8 cellular contexts compared by ENCODE assay signal in the genomic region with DNA sequence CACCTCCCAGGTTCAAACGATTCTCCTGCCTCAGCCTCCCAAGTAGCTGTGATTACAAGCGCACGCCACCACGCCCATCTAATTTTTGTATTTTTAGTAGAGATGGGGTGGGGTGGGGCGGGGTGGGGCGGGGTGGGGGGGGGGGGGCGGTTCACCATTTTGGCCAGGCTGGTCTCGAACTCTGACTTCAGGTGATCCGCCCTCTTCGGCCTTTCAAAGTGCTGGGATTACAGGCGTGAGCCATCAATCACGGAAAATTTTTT. TPM values are rescaled to one million over a fixed set of nuclear protein-coding genes. Genes with fewer than 3 reads are reported as not detected.
DNase-seq lines count a peak whose midpoint lies in the region; ATAC-seq and TF ChIP-seq lines count a peak whose summit lies in the region.

No MANE protein-coding gene starts in this region.

- peak overlapping the region; percentile 93 for H3K4me3 Mint-ChIP-seq in CD8-positive, alpha-beta T cell

- CTCF ChIA-PET in CD8-positive, alpha-beta T cell (lab: Charles Lee) = interaction anchor here (1.6 to 2.4 kb wide), 2 partner anchors 9 to 68 kb away, joined by 10 to 12 read pairs; a partner anchor contains a TSS
- CTCF ChIA-PET in Panc1 (lab: Charles Lee) = interaction anchor here (1.1 kb wide), 1 partner anchor 67 kb away, joined by 3 read pairs; a partner anchor contains a TSS

- no peaks in the 10 kb centered on the region for H3K9me3 Mint-ChIP-seq in CD8-positive, alpha-beta T cell

- H3K27me3 Mint-ChIP-seq in CD8-positive, alpha-beta T cell (ENCODE audit: low read depth) = no peaks in the 10 kb centered on the region

- H3K27me3 ChIP-seq in CD8-positive, alpha-beta T cell (ENCODE audit: insufficient read depth, low read length) = no peaks in the 10 kb centered on the region
- no peaks in the 10 kb centered on the region for H3K27me3 ChIP-seq in Panc1 (ENCODE audit: control insufficient read depth, insufficient read depth, low read length)

- H3K27ac Mint-ChIP-seq in CD8-positive, alpha-beta T cell = peak overlapping the region; percentile 97

- H3K36me3 ChIP-seq in CD8-positive, alpha-beta T cell (ENCODE audit: insufficient read depth, low read length) = peaks cover 11% of the 10 kb centered on the region
- peaks cover 7% of the 10 kb centered on the region; the same call in 1 of the 2 replicates for H3K36me3 ChIP-seq in Panc1 (ENCODE audit: control insufficient read depth, insufficient read depth, low read length)

- peak overlapping the region; percentile 76 for H3K4me3 ChIP-seq in CD8-positive, alpha-beta T cell (ENCODE audit: low read depth, low read length)
- H3K4me3 ChIP-seq in Panc1 (ENCODE audit: low read depth in 2 of 2, low read length in 2 of 2) = peak overlapping the region; percentile 58 to 97

- in situ Hi-C loops in Panc1 (cut with HindIII; ENCODE audit: low pct_unique_long_range_greater_than_20kb, low sequenced_read_pairs) = no loop called here

- TF ChIP-seq CTCF in CD8-positive, alpha-beta T cell (IDR thresholded peaks at IDR 0.05) = no peak
- TF ChIP-seq CTCF in Panc1 (IDR thresholded peaks at IDR 0.05) (no peak), omental fat pad (IDR thresholded peaks at IDR 0.05) (no peak)

- peak; percentile 33 for ATAC-seq in CD8-positive, alpha-beta T cell
- peak; percentile 31; the same call in 1 of the 2 replicates for ATAC-seq in Panc1
- ATAC-seq in omental fat pad (ENCODE audit: low FRiP score) = peak; percentile 7
- ATAC-seq in HG03571 (IDR thresholded peaks at IDR 0.05; ENCODE audit: unreplicated experiment) = no peak

- H3K4me1 ChIP-seq in CD8-positive, alpha-beta T cell (ENCODE audit: insufficient read depth, low read length) = peaks cover 31% of the 10 kb centered on the region
- H3K4me1 ChIP-seq in Panc1 (ENCODE audit: control insufficient read depth, insufficient read depth, low read length) = peaks cover 25% of the 10 kb centered on the region

- BruUV-seq in Panc1 (replicated peaks; lab: Mats Ljungman, UMichigan) = no TSS peak

- H3K27ac ChIP-seq in CD8-positive, alpha-beta T cell (ENCODE audit: low read depth, low read length) = peak overlapping the region; percentile 49
- H3K27ac ChIP-seq in Panc1 (ENCODE audit: low read length) = no peak overlapping the region; the same call in 1 of the 2 replicates
- H3K27ac ChIP-seq in epithelial cell of prostate = peak overlapping the region; percentile 96

- POLR2A ChIA-PET in CD8-positive, alpha-beta T cell (lab: Charles Lee) = interaction anchor here (0.6 to 2.6 kb wide), 3 partner anchors 67 to 1823 kb away, joined by 3 to 21 read pairs (median 4); a partner anchor contains a TSS
- POLR2A ChIA-PET in Panc1 (lab: Charles Lee) = no interaction called here

- no peak for DNase-seq in CD8-positive, alpha-beta T cell
- DNase-seq in Panc1 (ENCODE audit: low read depth, low spot score) (no peak), epithelial cell of prostate (ENCODE audit: low read depth, low spot score) (no peak), omental fat pad (ENCODE audit: low spot score) (no peak), NCI-H82 treated with DMSO at 0.1 percent for 48 hours (lab: John Stamatoyannopoulos, UW; ENCODE audit: unreplicated experiment) (no peak), NCI-H1092 (lab: John Stamatoyannopoulos, UW) (no peak), NCI-H187 (lab: John Stamatoyannopoulos, UW) (no peak)

- H3K4me1 Mint-ChIP-seq in CD8-positive, alpha-beta T cell (ENCODE audit: low read depth) = peaks cover 32% of the 10 kb centered on the region

- peaks cover 21% of the 10 kb centered on the region for H3K36me3 Mint-ChIP-seq in CD8-positive, alpha-beta T cell

- intact Hi-C loops in CD8-positive, alpha-beta T cell (cut with DNase I, micrococcal nuclease) = loop anchor here (1.0 to 10.0 kb wide), 12 partner anchors 45 to 1068 kb away; a partner anchor contains a TSS
- intact Hi-C loops in Panc1 (cut with micrococcal nuclease; ENCODE audit: unreplicated experiment) = no loop called here

- no peaks in the 10 kb centered on the region for H3K9me3 ChIP-seq in CD8-positive, alpha-beta T cell (ENCODE audit: low read length)
- no peaks in the 10 kb centered on the region for H3K9me3 ChIP-seq in Panc1 (ENCODE audit: control insufficient read depth, insufficient read depth, low read depth, low read length)

RNA-seq across cellular contexts. Expression of a gene that starts 0.5 kb away (rescaled TPM):
- total RNA-seq in CD8-positive, alpha-beta T cell = 10 to 100 TPM; 85.5 to 86.6 TPM
- total RNA-seq in Panc1 (2021; ENCODE audit: unreplicated experiment) (108 TPM), omental fat pad (10 to 100 TPM; 25.3 to 42.9 (median 41.0) TPM)
- 91.4 TPM for polyA plus RNA-seq in Panc1 (2012; ENCODE audit: insufficient read length)

RNA-seq across cellular contexts. Expression of a gene that starts 54.0 kb away (rescaled TPM):
- 10 to 100 TPM; 30.1 to 30.3 TPM for total RNA-seq in CD8-positive, alpha-beta T cell
- 78.1 TPM for total RNA-seq in Panc1 (2021; ENCODE audit: unreplicated experiment)
- 190 TPM for polyA plus RNA-seq in Panc1 (2012; ENCODE audit: insufficient read length)
- total RNA-seq in omental fat pad = 10 to 100 TPM; 25.7 to 59.2 (median 51.6) TPM
